In the genomic region with DNA sequence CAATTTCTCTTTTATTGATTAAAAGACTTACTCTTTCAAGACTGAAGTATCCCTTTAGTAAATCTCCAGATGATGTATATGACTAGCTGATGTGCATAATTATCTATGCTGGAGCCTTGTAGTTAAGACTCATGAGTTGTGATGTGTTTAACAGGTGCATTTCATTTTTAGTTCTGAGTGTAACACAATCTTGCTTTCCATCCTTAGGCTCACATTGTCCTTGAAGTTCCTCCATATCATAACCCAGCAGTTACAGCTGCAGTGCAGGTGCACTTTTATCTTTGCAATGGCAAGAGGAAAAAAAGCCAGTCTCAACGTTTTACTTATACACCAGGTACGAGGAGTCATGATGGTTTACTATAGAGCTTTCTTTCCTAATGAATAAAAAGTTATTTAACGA, we compare ENCODE assay signal across 15 cellular contexts. TPM values are rescaled to one million over a fixed set of nuclear protein-coding genes. Genes with fewer than 3 reads are reported as not detected.
DNase-seq lines count a peak whose midpoint lies in the region; ATAC-seq, FAIRE-seq and TF ChIP-seq lines count a peak whose summit lies in the region.
"Had no signal": no experiment of that assay in that cellular context is flagged by ENCODE, and none has a peak within 500 bp of the region (broad histone marks: within the 10 kb centered on the region; RNA-seq: fewer than 3 reads in every experiment).

No MANE protein-coding gene starts in this region.

- H3K27me3 Mint-ChIP-seq in activated CD8-positive, alpha-beta T cell treated with anti-CD3 and anti-CD28 coated beads for 36 hours: no peaks in the 10 kb centered on the region
- no peaks in the 10 kb centered on the region for H3K27me3 Mint-ChIP-seq in activated CD8-positive, alpha-beta T cell treated with anti-CD3 and anti-CD28 coated beads, Interleukin-2, amount 10 ng/mL, durations not matched to agents 7 days and 5 days (ENCODE audit: low read depth)
- H3K27me3 Mint-ChIP-seq: CD4-positive, alpha-beta T cell had no signal

- H3K36me3 Mint-ChIP-seq in activated CD8-positive, alpha-beta T cell treated with anti-CD3 and anti-CD28 coated beads for 36 hours (ENCODE audit: low read depth): peaks cover 57% of the 10 kb centered on the region
- H3K36me3 Mint-ChIP-seq in activated CD8-positive, alpha-beta T cell treated with anti-CD3 and anti-CD28 coated beads, Interleukin-2, amount 10 ng/mL, durations not matched to agents 7 days and 5 days (ENCODE audit: low read depth): peaks cover 70% of the 10 kb centered on the region

- no peaks in the 10 kb centered on the region for H3K27me3 ChIP-seq in skeletal muscle tissue (ENCODE audit: control insufficient read depth in 3 of 3, insufficient read depth in 3 of 3, low read length in 3 of 3)
- H3K27me3 ChIP-seq in spleen (replicated peaks in 1 of 7): no peaks in the 10 kb centered on the region
- H3K27me3 ChIP-seq in brain microvascular endothelial cell (replicated peaks): no peaks in the 10 kb centered on the region
- H3K27me3 ChIP-seq: BLaER1 treated with 17β-estradiol and CSF1 and Interleukin-3, amounts not matched to agents 10 nM and 100 nM had no signal

- FAIRE-seq in HTR-8/SVneo (lab: Jason Lieb, UNC): peak; percentile 42

- H3K9me3 Mint-ChIP-seq in activated CD8-positive, alpha-beta T cell treated with anti-CD3 and anti-CD28 coated beads for 36 hours: no peaks in the 10 kb centered on the region
- no peaks in the 10 kb centered on the region for H3K9me3 Mint-ChIP-seq in activated CD8-positive, alpha-beta T cell treated with anti-CD3 and anti-CD28 coated beads, Interleukin-2, amount 10 ng/mL, durations not matched to agents 7 days and 5 days (ENCODE audit: insufficient read depth)
- H3K9me3 Mint-ChIP-seq: CD4-positive, alpha-beta T cell; HFFc6 had no signal

- 87 to 92% (median 88%) methylated on average over 3 of the region's 3 CpGs for WGBS in spleen, 5 donors

- no peak overlapping the region for H3K4me3 ChIP-seq in skeletal muscle tissue (ENCODE audit: low read length in 3 of 3)
- no peak overlapping the region for H3K4me3 ChIP-seq in spleen
- H3K4me3 ChIP-seq in brain microvascular endothelial cell (ENCODE audit: low read depth, low read length): no peak overlapping the region
- H3K4me3 ChIP-seq: BLaER1 treated with 17β-estradiol and CSF1 and Interleukin-3, amounts not matched to agents 10 nM and 100 nM had no signal

- in situ Hi-C loops in brain microvascular endothelial cell (cut with HindIII; ENCODE audit: low pct_ligation_motif_present, low sequenced_read_pairs): no loop called here

- H3K9ac ChIP-seq in skeletal muscle tissue (ENCODE audit: low read depth in 1 of 3, low read length in 3 of 3): no peak overlapping the region
- H3K9ac ChIP-seq: BLaER1 treated with 17β-estradiol and CSF1 and Interleukin-3, amounts not matched to agents 10 nM and 100 nM had no signal

- H3K4me1 ChIP-seq in skeletal muscle tissue (ENCODE audit: control insufficient read depth in 3 of 3, insufficient read depth in 3 of 3, low read length in 3 of 3) (peaks cover 0 to 12% (median 4%) of the 10 kb centered on the region in 3 donors), spleen (no peaks in the 10 kb centered on the region)
- H3K4me1 ChIP-seq: BLaER1 treated with 17β-estradiol and CSF1 and Interleukin-3, amounts not matched to agents 10 nM and 100 nM had no signal

- intact Hi-C loops in activated CD8-positive, alpha-beta T cell treated with anti-CD3 and anti-CD28 coated beads for 36 hours (cut with micrococcal nuclease): no loop called here
- intact Hi-C loops in spleen (cut with DNase I; ENCODE audit: low total_unique reads): no loop called here

- CTCF ChIA-PET in activated CD8-positive, alpha-beta T cell treated with anti-CD3 and anti-CD28 coated beads for 36 hours (lab: Charles Lee): interaction anchor here (0.9 kb wide), 1 partner anchor 37 kb away, joined by 3 read pairs; no protein-coding TSS in a partner anchor
- CTCF ChIA-PET in activated CD8-positive, alpha-beta T cell treated with anti-CD3 and anti-CD28 coated beads, Interleukin-2, amount 10 ng/mL, durations not matched to agents 7 days and 5 days (lab: Charles Lee): no interaction called here

- no peak for TF ChIP-seq CTCF in activated CD8-positive, alpha-beta T cell treated with anti-CD3 and anti-CD28 coated beads for 36 hours (IDR thresholded peaks at IDR 0.05)
- TF ChIP-seq CTCF in spleen (IDR thresholded peaks at IDR 0.05 in 8 of 11, conservative IDR thresholded peaks at IDR 0.05 in 3 of 11) (no peak), brain microvascular endothelial cell (IDR thresholded peaks at IDR 0.05; ENCODE audit: low read depth, low read length, missing control alignments) (no peak)

- peaks cover 7% of the 10 kb centered on the region for H3K4me1 Mint-ChIP-seq in activated CD8-positive, alpha-beta T cell treated with anti-CD3 and anti-CD28 coated beads for 36 hours (ENCODE audit: low read depth)
- no peaks in the 10 kb centered on the region for H3K4me1 Mint-ChIP-seq in activated CD8-positive, alpha-beta T cell treated with anti-CD3 and anti-CD28 coated beads, Interleukin-2, amount 10 ng/mL, durations not matched to agents 7 days and 5 days (ENCODE audit: low read depth)

- DNase-seq in activated CD8-positive, alpha-beta T cell treated with anti-CD3 and anti-CD28 coated beads for 36 hours: no peak
- DNase-seq in activated CD8-positive, alpha-beta T cell treated with anti-CD3 and anti-CD28 coated beads, Interleukin-2, amount 10 ng/mL, durations not matched to agents 7 days and 5 days: no peak
- no peak for DNase-seq in HTR-8/SVneo (ENCODE audit: insufficient read length, low spot score)
- DNase-seq in myocyte (ENCODE audit: low read depth): peak; percentile 42
- DNase-seq in spleen: no peak
- DNase-seq in brain microvascular endothelial cell: no peak
- DNase-seq: ACHN; Calu3; CD4-positive, alpha-beta T cell; DMS 273 treated with DMSO at 0.1 percent for 48 hours; HCEC 1CT; HFFc6 had no signal

- peak overlapping the region; percentile 40 for H3K27ac Mint-ChIP-seq in activated CD8-positive, alpha-beta T cell treated with anti-CD3 and anti-CD28 coated beads for 36 hours
- no peak overlapping the region for H3K27ac Mint-ChIP-seq in activated CD8-positive, alpha-beta T cell treated with anti-CD3 and anti-CD28 coated beads, Interleukin-2, amount 10 ng/mL, durations not matched to agents 7 days and 5 days
- H3K27ac Mint-ChIP-seq: CD4-positive, alpha-beta T cell; HFFc6 had no signal

- H3K4me3 Mint-ChIP-seq in activated CD8-positive, alpha-beta T cell treated with anti-CD3 and anti-CD28 coated beads for 36 hours: no peak overlapping the region
- no peak overlapping the region for H3K4me3 Mint-ChIP-seq in activated CD8-positive, alpha-beta T cell treated with anti-CD3 and anti-CD28 coated beads, Interleukin-2, amount 10 ng/mL, durations not matched to agents 7 days and 5 days
- H3K4me3 Mint-ChIP-seq: CD4-positive, alpha-beta T cell; HFFc6 had no signal

- H3K36me3 ChIP-seq in skeletal muscle tissue (ENCODE audit: control insufficient read depth in 3 of 3, insufficient read depth in 3 of 3, low read length in 3 of 3) (peaks cover 9 to 28% (median 12%) of the 10 kb centered on the region in 3 donors), spleen (peaks cover 0 to 100% (median 79%) of the 10 kb centered on the region in 6 donors), brain microvascular endothelial cell (replicated peaks) (no peaks in the 10 kb centered on the region)

- POLR2A ChIA-PET in activated CD8-positive, alpha-beta T cell treated with anti-CD3 and anti-CD28 coated beads for 36 hours (lab: Charles Lee): no interaction called here
- POLR2A ChIA-PET in activated CD8-positive, alpha-beta T cell treated with anti-CD3 and anti-CD28 coated beads, Interleukin-2, amount 10 ng/mL, durations not matched to agents 7 days and 5 days (lab: Charles Lee): no interaction called here

- H3K9me3 ChIP-seq in skeletal muscle tissue (ENCODE audit: control insufficient read depth in 3 of 3, low read length in 3 of 3) (no peaks in the 10 kb centered on the region), spleen (no peaks in the 10 kb centered on the region)

- no peak for ATAC-seq in activated CD8-positive, alpha-beta T cell treated with anti-CD3 and anti-CD28 coated beads for 36 hours
- ATAC-seq in activated CD8-positive, alpha-beta T cell treated with anti-CD3 and anti-CD28 coated beads, Interleukin-2, amount 10 ng/mL, durations not matched to agents 7 days and 5 days: no peak

- TF ChIP-seq POLR2A in spleen (IDR thresholded peaks at IDR 0.05): no peak

- H3K27ac ChIP-seq in skeletal muscle tissue (ENCODE audit: low read depth, low read length): peak overlapping the region; percentile 64
- H3K27ac ChIP-seq in spleen: no peak overlapping the region
- H3K27ac ChIP-seq in brain microvascular endothelial cell: no peak overlapping the region
- H3K27ac ChIP-seq: BLaER1 treated with 17β-estradiol and CSF1 and Interleukin-3, amounts not matched to agents 10 nM and 100 nM had no signal

RNA-seq across cellular contexts. Expression of gene ESRP2, which starts 52.9 kb away (rescaled TPM):
- under 1 TPM; 0.65 to 0.77 TPM for total RNA-seq in activated CD8-positive, alpha-beta T cell treated with anti-CD3 and anti-CD28 coated beads for 36 hours
- under 1 TPM in 1 of 2 experiments, not detected in 1; 0.18 TPM for total RNA-seq in activated CD8-positive, alpha-beta T cell treated with anti-CD3 and anti-CD28 coated beads, Interleukin-2, amount 10 ng/mL, durations not matched to agents 7 days and 5 days
- total RNA-seq in myocyte (0.11 TPM in 1 of 2 replicates, not detected in the other), skeletal muscle tissue (not detected), spleen (under 1 TPM in 5 of 7 donors, not detected in 2; 0.20 to 0.35 (median 0.27) TPM)
- 0.35 TPM for polyA plus RNA-seq in myocyte (2012)
- under 1 TPM; 0.02 to 0.16 (median 0.09) TPM for polyA plus RNA-seq in spleen
- total RNA-seq: CD4-positive, alpha-beta T cell; H4 had no signal
